14 cellular contexts compared by ENCODE assay signal in genomic region chr2:238120463-238121298, GRCh38. TPM values are rescaled to one million over a fixed set of nuclear protein-coding genes. Genes with fewer than 3 reads are reported as not detected.
DNase-seq lines count a peak whose midpoint lies in the region; ATAC-seq and TF ChIP-seq lines count a peak whose summit lies in the region.
"Had no signal": no experiment of that assay in that cellular context is flagged by ENCODE, and none has a peak within 500 bp of the region (broad histone marks: within the 10 kb centered on the region; RNA-seq: fewer than 3 reads in every experiment).

No MANE protein-coding gene starts in this region.

- no TSS peak for BruUV-seq in PC-9 (replicated peaks; lab: Mats Ljungman, UMichigan)
- no TSS peak for BruUV-seq in Caco-2 (replicated peaks; lab: Mats Ljungman, UMichigan)

- ATAC-seq in heart right ventricle = peak in 7 of 8 donors; percentile 4 to 71 (median 52)
- ATAC-seq: HCT116 had no signal

- H3K79me2 ChIP-seq in PC-9 (ENCODE audit: low read depth) = no peaks in the 10 kb centered on the region

- H3K9me3 ChIP-seq in PC-9 (ENCODE audit: insufficient read depth, low read depth) (no peaks in the 10 kb centered on the region), heart right ventricle (no peaks in the 10 kb centered on the region), Caco-2 (no peaks in the 10 kb centered on the region)
- H3K9me3 ChIP-seq: thoracic aorta had no signal

- no peaks in the 10 kb centered on the region for H3K4me1 Mint-ChIP-seq in progenitor cell of endocrine pancreas (ENCODE audit: low read depth)
- no peaks in the 10 kb centered on the region for H3K4me1 Mint-ChIP-seq in Caco-2 (ENCODE audit: low read depth, unreplicated experiment)

- no peak overlapping the region for H3K4me3 Mint-ChIP-seq in progenitor cell of endocrine pancreas (ENCODE audit: low read depth)
- no peak overlapping the region for H3K4me3 Mint-ChIP-seq in Caco-2 (ENCODE audit: unreplicated experiment)

- CTCF ChIA-PET in PC-9 (lab: Charles Lee) (no interaction called here), Caco-2 (lab: Charles Lee) (interaction anchor here (1.1 kb wide), 1 partner anchor 13 kb away, joined by 5 read pairs; no protein-coding TSS in a partner anchor)

- H3K27me3 ChIP-seq in H7 (ENCODE audit: control insufficient read depth, insufficient read depth, low read length) (peaks cover 3% of the 10 kb centered on the region; the same call in 1 of the 2 replicates), PC-9 (ENCODE audit: insufficient read depth, low read depth) (peaks cover 75% of the 10 kb centered on the region), heart right ventricle (peaks cover 0 to 30% (median 19%) of the 10 kb centered on the region in 7 donors), Caco-2 (replicated peaks; ENCODE audit: control insufficient read depth, insufficient read depth, low read length) (no peaks in the 10 kb centered on the region)

- intact Hi-C loops in PC-9 (cut with micrococcal nuclease; ENCODE audit: unreplicated experiment) (no loop called here), heart right ventricle (cut with DNase I) (loop anchor here in 1 of 10 donors (2.0 kb wide), 1 partner anchor 142 kb away; no protein-coding TSS in a partner anchor), Caco-2 (cut with micrococcal nuclease; ENCODE audit: unreplicated experiment) (no loop called here)

- H3K4me2 ChIP-seq in PC-9 = no peak overlapping the region

- POLR2A ChIA-PET in PC-9 (lab: Charles Lee; ENCODE audit: unreplicated experiment) (no interaction called here), Caco-2 (lab: Charles Lee) (no interaction called here)

- H3K9me3 Mint-ChIP-seq in progenitor cell of endocrine pancreas (ENCODE audit: low read depth) = no peaks in the 10 kb centered on the region
- no peaks in the 10 kb centered on the region for H3K9me3 Mint-ChIP-seq in Caco-2 (ENCODE audit: unreplicated experiment)

- H3K36me3 ChIP-seq in H7 (replicated peaks; ENCODE audit: control insufficient read depth, insufficient read depth, low read length) (no peaks in the 10 kb centered on the region), PC-9 (ENCODE audit: low read depth) (no peaks in the 10 kb centered on the region), heart right ventricle (no peaks in the 10 kb centered on the region), Caco-2 (ENCODE audit: control insufficient read depth, insufficient read depth, low read length) (no peaks in the 10 kb centered on the region)
- H3K36me3 ChIP-seq: thoracic aorta had no signal

- H3K4me3 ChIP-seq in H7 (ENCODE audit: insufficient read depth, low read depth, low read length) (no peak overlapping the region), PC-9 (no peak overlapping the region), heart right ventricle (no peak overlapping the region), Caco-2 (ENCODE audit: low read depth, low read length) (no peak overlapping the region)
- H3K4me3 ChIP-seq: thoracic aorta had no signal

- DNase-seq in H7 (peak; percentile 86), PC-9 (peak; percentile 51 to 66), heart right ventricle (peak in 1 of 2 donors; percentile 23), progenitor cell of endocrine pancreas (ENCODE audit: low spot score, unreplicated experiment) (no peak), glomerular visceral epithelial cell (ENCODE audit: extremely low spot score) (no peak), activated gamma-delta T cell (lab: John Stamatoyannopoulos, UW) (no peak), Caco-2 (no peak)
- DNase-seq: activated naive CD4-positive, alpha-beta T cell; KG1; small intestine; T1000 had no signal

- 29 to 37% methylated on average over 30 of the region's 30 CpGs for WGBS in heart right ventricle, 2 donors

- no peaks in the 10 kb centered on the region for H4K20me1 ChIP-seq in PC-9 (ENCODE audit: insufficient read depth)

- H3K27ac ChIP-seq in PC-9 (no peak overlapping the region), heart right ventricle (no peak overlapping the region)
- H3K27ac ChIP-seq: thoracic aorta had no signal

- peaks cover 12% of the 10 kb centered on the region for H3K27me3 Mint-ChIP-seq in progenitor cell of endocrine pancreas
- H3K27me3 Mint-ChIP-seq in Caco-2 (ENCODE audit: insufficient read depth, unreplicated experiment) = peaks cover 4% of the 10 kb centered on the region

- H3K4me1 ChIP-seq in PC-9 (replicated peaks; ENCODE audit: insufficient read depth) (0 out of 2 replicates have a peak, but pooled peaks cover 4% of the 10 kb centered on the region), heart right ventricle (peaks cover 0 to 8% (median 0%) of the 10 kb centered on the region in 9 donors), Caco-2 (no peaks in the 10 kb centered on the region)

- no peak overlapping the region for H2AFZ ChIP-seq in PC-9

- H3F3A ChIP-seq in PC-9 (ENCODE audit: insufficient read depth, low read depth) = peaks cover 5% of the 10 kb centered on the region; the same call in 1 of the 2 replicates

- no peaks in the 10 kb centered on the region for H3K9me2 ChIP-seq in PC-9 (ENCODE audit: insufficient read depth)

- no peaks in the 10 kb centered on the region for H3K36me3 Mint-ChIP-seq in progenitor cell of endocrine pancreas (ENCODE audit: insufficient read depth)
- H3K36me3 Mint-ChIP-seq in Caco-2 (ENCODE audit: insufficient read depth, unreplicated experiment) = no peaks in the 10 kb centered on the region

- no peak overlapping the region for H3K27ac Mint-ChIP-seq in progenitor cell of endocrine pancreas
- H3K27ac Mint-ChIP-seq in Caco-2 (ENCODE audit: unreplicated experiment) = no peak overlapping the region

- no peak for TF ChIP-seq CTCF in PC-9 (conservative IDR thresholded peaks at IDR 0.05)
- TF ChIP-seq CTCF in heart right ventricle (IDR thresholded peaks at IDR 0.05) = peak in 6 of 9 donors; percentile 12 to 41 (median 24)
- peak; percentile 39 for TF ChIP-seq CTCF in progenitor cell of endocrine pancreas (IDR thresholded peaks at IDR 0.05; ENCODE audit: unreplicated experiment)
- no peak for TF ChIP-seq CTCF in Caco-2 (IDR thresholded peaks at IDR 0.05; ENCODE audit: insufficient read depth in 1 of 2, low read depth in 1 of 2, low read length in 1 of 2, severe bottlenecking in 1 of 2, unreplicated experiment in 1 of 2)

RNA-seq across cellular contexts. Expression of gene KLHL30, which starts 17.8 kb away (rescaled TPM):
- total RNA-seq in H7 (2014; rRNA removed; shearing (Covaris generic)) = 0.04 and 0.10 TPM in 2 replicates
- total RNA-seq in PC-9 (2021) = 0.80 and 1.2 TPM in 2 replicates
- 10 to 100 TPM; 18.9 to 30.1 (median 26.7) TPM for total RNA-seq in heart right ventricle
- 1 to 10 TPM; 3.0 to 9.8 TPM for polyA plus RNA-seq in heart right ventricle
- 0.07 and 0.13 TPM in 2 replicates for total RNA-seq in progenitor cell of endocrine pancreas
- 0.26 and 0.36 TPM in 2 replicates for total RNA-seq in Caco-2 (2022)
- total RNA-seq: cerebellum had no signal

RNA-seq across cellular contexts. Expression of gene ESPNL, which starts 20.5 kb away (rescaled TPM):
- 0.81 and 1.5 TPM in 2 replicates for total RNA-seq in H7 (2014; rRNA removed; shearing (Covaris generic))
- total RNA-seq in PC-9 (2021) (1.1 and 2.2 TPM in 2 replicates), heart right ventricle (1 to 10 TPM in 1 of 10 donors, under 1 TPM in 7, not detected in 2; 0.10 to 1.7 (median 0.38) TPM), progenitor cell of endocrine pancreas (0.31 and 0.40 TPM in 2 replicates), Caco-2 (2022) (not detected in 2 replicates)
- under 1 TPM; 0.01 to 0.29 TPM for polyA plus RNA-seq in heart right ventricle

RNA-seq across cellular contexts. Expression of gene ERFE, which starts 38.1 kb away (rescaled TPM):
- total RNA-seq in H7 (2014; rRNA removed; shearing (Covaris generic)) = 8.8 and 11.2 TPM in 2 replicates
- 9.7 and 18.3 TPM in 2 replicates for total RNA-seq in PC-9 (2021)
- 1 to 10 TPM in 1 of 10 donors, under 1 TPM in 3, not detected in 6; 0.11 to 1.3 (median 0.60) TPM for total RNA-seq in heart right ventricle
- polyA plus RNA-seq in heart right ventricle = under 1 TPM in 1 of 2 donors, not detected in 1; 0.68 TPM
- 0.91 and 1.3 TPM in 2 replicates for total RNA-seq in progenitor cell of endocrine pancreas
- total RNA-seq in Caco-2 (2022) = 1.4 and 1.6 TPM in 2 replicates

RNA-seq across cellular contexts. Expression of gene SCLY, which starts 59.9 kb away (rescaled TPM):
- 50.6 and 53.0 TPM in 2 replicates for total RNA-seq in H7 (2014; rRNA removed; shearing (Covaris generic))
- total RNA-seq in PC-9 (2021) (33.9 and 40.0 TPM in 2 replicates), heart right ventricle (10 to 100 TPM in 7 of 10 donors, 1 to 10 TPM in 3; 8.3 to 14.5 (median 11.4) TPM), progenitor cell of endocrine pancreas (49.2 and 55.1 TPM in 2 replicates), Caco-2 (2022) (21.2 and 21.7 TPM in 2 replicates)
- polyA plus RNA-seq in heart right ventricle = 10 to 100 TPM in 1 of 2 donors, 1 to 10 TPM in 1; 8.7 to 13.5 TPM

Comparison
In these comparisons a context has a peak if more than half of its experiments do, and no peak if none do; other contexts are left out.
1. DNase-seq: peak in H7 (single experiment) and PC-9 (2 of 2); none in progenitor cell of endocrine pancreas (single experiment), glomerular visceral epithelial cell (single experiment), activated gamma-delta T cell (single experiment) and Caco-2 (0 of 2).
2. CTCF ChIP-seq: peak in heart right ventricle (6 of 9) and progenitor cell of endocrine pancreas (single experiment); none in PC-9 (single experiment) and Caco-2 (0 of 2).